Comparison of ENCODE assay signal across 9 cellular contexts in the genomic region with DNA sequence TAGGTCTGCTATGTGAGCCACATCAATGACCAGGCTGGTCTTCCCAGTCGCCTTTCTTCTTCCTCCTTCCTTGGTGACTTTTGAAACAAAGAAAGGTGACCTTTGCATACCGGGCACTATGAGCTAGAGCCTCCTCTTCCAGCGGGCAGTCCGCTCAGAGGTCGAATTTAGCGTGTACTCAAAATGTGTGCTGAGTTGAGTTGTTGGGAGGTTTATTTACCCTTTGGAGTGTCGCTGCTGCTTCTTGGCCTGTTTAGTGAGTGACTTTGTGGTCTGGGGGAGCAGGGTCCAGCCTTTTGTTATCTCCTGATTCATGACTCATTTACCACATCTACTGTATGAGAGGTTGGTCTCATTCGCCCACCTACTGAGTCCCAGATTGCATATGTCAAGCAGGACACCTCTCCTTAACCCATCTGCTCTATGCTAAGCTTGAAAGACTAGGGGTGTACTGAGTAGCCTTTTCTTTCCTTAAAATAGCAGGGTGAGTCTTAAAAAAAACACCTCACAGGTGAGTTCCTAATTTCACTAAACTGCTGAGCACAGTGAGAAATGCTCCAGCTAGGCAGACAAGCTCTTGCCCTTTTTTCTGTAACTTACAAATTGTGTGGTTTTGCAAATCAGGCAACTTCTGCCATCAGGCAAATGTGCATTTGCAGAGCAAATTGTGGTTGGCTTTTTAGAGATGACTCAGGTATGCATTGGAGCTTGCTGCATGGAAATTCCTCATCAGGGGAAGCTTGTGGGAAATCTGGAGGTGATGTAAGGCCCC. TPM values are rescaled to one million over a fixed set of nuclear protein-coding genes. Genes with fewer than 3 reads are reported as not detected.
A peak's percentile ranks its signal among the peaks of the same experiment; 100 is the strongest.
DNase-seq lines count a peak whose midpoint lies in the region; ATAC-seq and TF ChIP-seq lines count a peak whose summit lies in the region.
"Had no signal": no experiment of that assay in that cellular context is flagged by ENCODE, and none has a peak within 500 bp of the region (broad histone marks: within the 10 kb centered on the region; RNA-seq: fewer than 3 reads in every experiment).

No MANE protein-coding gene starts in this region.

- H3K27me3 ChIP-seq in ascending aorta, result no peaks in the 10 kb centered on the region

- H3K9me3 ChIP-seq in ascending aorta, result no peaks in the 10 kb centered on the region

- CTCF ChIA-PET in activated CD8-positive, alpha-beta memory T cell treated with anti-CD3 and anti-CD28 coated beads, Interleukin-2, amount 10 ng/mL, durations not matched to agents 7 days and 5 days (lab: Charles Lee), result interaction anchor here (1.4 kb wide), 1 partner anchor 18 kb away, joined by 6 read pairs; no protein-coding TSS in a partner anchor

- ATAC-seq in activated CD8-positive, alpha-beta memory T cell treated with anti-CD3 and anti-CD28 coated beads, Interleukin-2, amount 10 ng/mL, durations not matched to agents 7 days and 5 days, result no peak
- peak; percentile 31 for ATAC-seq in HG02885 (IDR thresholded peaks at IDR 0.05; ENCODE audit: poor library complexity, unreplicated experiment)

- no peaks in the 10 kb centered on the region for H3K27me3 Mint-ChIP-seq in activated CD8-positive, alpha-beta memory T cell treated with anti-CD3 and anti-CD28 coated beads, Interleukin-2, amount 10 ng/mL, durations not matched to agents 7 days and 5 days
- H3K27me3 Mint-ChIP-seq in activated CD4-positive, alpha-beta T cell treated with anti-CD3 and anti-CD28 coated beads, Interleukin-2, amount 10 ng/mL, durations not matched to agents 24 days and 14 days, result no peaks in the 10 kb centered on the region

- H3K36me3 ChIP-seq in ascending aorta, result no peaks in the 10 kb centered on the region

- H3K4me3 ChIP-seq in ascending aorta, result no peak overlapping the region

- peaks cover 5% of the 10 kb centered on the region for H3K36me3 Mint-ChIP-seq in activated CD8-positive, alpha-beta memory T cell treated with anti-CD3 and anti-CD28 coated beads, Interleukin-2, amount 10 ng/mL, durations not matched to agents 7 days and 5 days
- H3K36me3 Mint-ChIP-seq in activated CD4-positive, alpha-beta T cell treated with anti-CD3 and anti-CD28 coated beads, Interleukin-2, amount 10 ng/mL, durations not matched to agents 24 days and 14 days (ENCODE audit: low read depth), result peaks cover 18% of the 10 kb centered on the region

- no peak overlapping the region for H3K27ac Mint-ChIP-seq in activated CD8-positive, alpha-beta memory T cell treated with anti-CD3 and anti-CD28 coated beads, Interleukin-2, amount 10 ng/mL, durations not matched to agents 7 days and 5 days
- peak overlapping the region; percentile 85 for H3K27ac Mint-ChIP-seq in activated CD4-positive, alpha-beta T cell treated with anti-CD3 and anti-CD28 coated beads, Interleukin-2, amount 10 ng/mL, durations not matched to agents 24 days and 14 days
- H3K27ac Mint-ChIP-seq: activated naive CD8-positive, alpha-beta T cell treated with anti-CD3 and anti-CD28 coated beads, Interleukin-2, amount 10 ng/mL, durations not matched to agents 7 days and 5 days had no signal

- intact Hi-C loops in activated CD4-positive, alpha-beta T cell treated with anti-CD3 and anti-CD28 coated beads, Interleukin-2, amount 10 ng/mL, durations not matched to agents 24 days and 14 days (cut with micrococcal nuclease), result loop anchor here (1.0 kb wide), 1 partner anchor 355 kb away; no protein-coding TSS in a partner anchor
- intact Hi-C loops in ascending aorta (cut with DNase I), result loop anchor here (2.0 kb wide), 1 partner anchor 45 kb away; no protein-coding TSS in a partner anchor

- H3K9me3 Mint-ChIP-seq in activated CD8-positive, alpha-beta memory T cell treated with anti-CD3 and anti-CD28 coated beads, Interleukin-2, amount 10 ng/mL, durations not matched to agents 7 days and 5 days (ENCODE audit: low read depth), result no peaks in the 10 kb centered on the region
- no peaks in the 10 kb centered on the region for H3K9me3 Mint-ChIP-seq in activated CD4-positive, alpha-beta T cell treated with anti-CD3 and anti-CD28 coated beads, Interleukin-2, amount 10 ng/mL, durations not matched to agents 24 days and 14 days
- H3K9me3 Mint-ChIP-seq: activated naive CD8-positive, alpha-beta T cell treated with anti-CD3 and anti-CD28 coated beads, Interleukin-2, amount 10 ng/mL, durations not matched to agents 7 days and 5 days had no signal

- peaks cover 26% of the 10 kb centered on the region for H3K4me1 Mint-ChIP-seq in activated CD8-positive, alpha-beta memory T cell treated with anti-CD3 and anti-CD28 coated beads, Interleukin-2, amount 10 ng/mL, durations not matched to agents 7 days and 5 days
- H3K4me1 Mint-ChIP-seq in activated CD4-positive, alpha-beta T cell treated with anti-CD3 and anti-CD28 coated beads, Interleukin-2, amount 10 ng/mL, durations not matched to agents 24 days and 14 days, result peaks cover 34% of the 10 kb centered on the region

- TF ChIP-seq CTCF in ascending aorta (IDR thresholded peaks at IDR 0.05), result no peak

- H3K4me3 Mint-ChIP-seq in activated CD8-positive, alpha-beta memory T cell treated with anti-CD3 and anti-CD28 coated beads, Interleukin-2, amount 10 ng/mL, durations not matched to agents 7 days and 5 days, result no peak overlapping the region
- peak overlapping the region; percentile 71 for H3K4me3 Mint-ChIP-seq in activated CD4-positive, alpha-beta T cell treated with anti-CD3 and anti-CD28 coated beads, Interleukin-2, amount 10 ng/mL, durations not matched to agents 24 days and 14 days
- H3K4me3 Mint-ChIP-seq: activated naive CD8-positive, alpha-beta T cell treated with anti-CD3 and anti-CD28 coated beads, Interleukin-2, amount 10 ng/mL, durations not matched to agents 7 days and 5 days had no signal

- peak; percentile 49 for DNase-seq in activated CD8-positive, alpha-beta memory T cell treated with anti-CD3 and anti-CD28 coated beads, Interleukin-2, amount 10 ng/mL, durations not matched to agents 7 days and 5 days
- no peak for DNase-seq in activated CD8-positive, alpha-beta memory T cell treated with anti-CD3 and anti-CD28 coated beads, Interleukin-2, amount 50 U/mL, for 4 hours
- DNase-seq in activated CD4-positive, alpha-beta T cell treated with anti-CD3 and anti-CD28 coated beads, Interleukin-2, amount 10 ng/mL, durations not matched to agents 24 days and 14 days, result peak; percentile 69
- peak in 2 of 3 experiments; percentile 31 to 37 for DNase-seq in stimulated activated CD4-positive, alpha-beta T cell treated with anti-CD3 and anti-CD28 coated beads, TNF-alpha, amount 100 ng/mL, for 24 hours (ENCODE audit: low read depth in 3 of 3)
- no peak for DNase-seq in ascending aorta (ENCODE audit: low spot score in 2 of 2)
- no peak for DNase-seq in NOMO-1 treated with dmso at 0.1 percent for 144 hours (lab: John Stamatoyannopoulos, UW; ENCODE audit: unreplicated experiment)
- no peak for DNase-seq in effector CD8-positive, alpha-beta T cell (lab: John Stamatoyannopoulos, UW)
- DNase-seq: activated naive CD8-positive, alpha-beta T cell treated with anti-CD3 and anti-CD28 coated beads, Interleukin-2, amount 10 ng/mL, durations not matched to agents 7 days and 5 days had no signal

- H3K4me1 ChIP-seq in ascending aorta, result peaks cover 0 to under 1% of the 10 kb centered on the region in 2 donors

- no peak overlapping the region for H3K27ac ChIP-seq in ascending aorta

RNA-seq across cellular contexts. Expression of a gene that starts 3.2 kb away (rescaled TPM):
- total RNA-seq in activated CD8-positive, alpha-beta memory T cell treated with anti-CD3 and anti-CD28 coated beads, Interleukin-2, amount 10 ng/mL, durations not matched to agents 7 days and 5 days, result 10 to 100 TPM; 34.7 to 54.2 TPM
- 130 and 133 TPM in 2 replicates for total RNA-seq in activated CD4-positive, alpha-beta T cell treated with anti-CD3 and anti-CD28 coated beads, Interleukin-2, amount 10 ng/mL, durations not matched to agents 24 days and 14 days
- 50.9 TPM for total RNA-seq in ascending aorta

Comparison
In these comparisons a context has a peak if more than half of its experiments do, and no peak if none do; other contexts are left out.
1. DNase-seq: peak in activated CD8-positive, alpha-beta memory T cell treated with anti-CD3 and anti-CD28 coated beads, Interleukin-2, amount 10 ng/mL, durations not matched to agents 7 days and 5 days (single experiment), activated CD4-positive, alpha-beta T cell treated with anti-CD3 and anti-CD28 coated beads, Interleukin-2, amount 10 ng/mL, durations not matched to agents 24 days and 14 days (single experiment) and stimulated activated CD4-positive, alpha-beta T cell treated with anti-CD3 and anti-CD28 coated beads, TNF-alpha, amount 100 ng/mL, for 24 hours (2 of 3); none in activated CD8-positive, alpha-beta memory T cell treated with anti-CD3 and anti-CD28 coated beads, Interleukin-2, amount 50 U/mL, for 4 hours (single experiment), ascending aorta (0 of 2), NOMO-1 treated with dmso at 0.1 percent for 144 hours (single experiment) and effector CD8-positive, alpha-beta T cell (single experiment).